9 cellular contexts compared by ENCODE assay signal in the genomic region with DNA sequence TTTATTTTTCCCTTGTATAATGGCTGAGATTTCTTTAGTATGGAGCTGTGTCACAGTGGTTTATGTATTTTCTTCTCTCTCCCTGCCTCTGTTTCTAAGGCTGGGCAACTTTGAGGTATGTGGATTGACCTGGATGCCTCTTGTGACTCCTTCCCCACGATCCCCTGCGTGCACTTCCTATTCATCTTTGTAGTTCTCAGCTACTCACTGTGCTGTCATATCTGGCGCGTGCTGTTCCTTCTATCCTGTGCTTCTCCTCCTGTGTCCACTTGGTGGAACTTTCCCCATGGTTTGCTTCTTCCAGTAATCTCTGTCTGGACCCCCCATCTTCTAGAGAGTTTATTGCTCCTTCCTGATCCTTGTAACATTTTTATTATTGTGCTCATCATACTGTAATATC.
DNase-seq lines count a peak whose midpoint lies in the region; ATAC-seq and TF ChIP-seq lines count a peak whose summit lies in the region.
"Had no signal": no experiment of that assay in that cellular context is flagged by ENCODE, and none has a peak within 500 bp of the region (broad histone marks: within the 10 kb centered on the region; RNA-seq: fewer than 3 reads in every experiment).

No MANE protein-coding gene starts in this region.

- WGBS in ovary, 3 donors, result 59 to 87% (median 66%) methylated on average over 4 of the region's 4 CpGs

- no peak for TF ChIP-seq POLR2A in ovary (IDR thresholded peaks at IDR 0.05)

- no peaks in the 10 kb centered on the region for H3K27me3 ChIP-seq in ovary

- ATAC-seq in naive thymus-derived CD8-positive, alpha-beta T cell, result no peak
- ATAC-seq in HG03135 (IDR thresholded peaks at IDR 0.05; ENCODE audit: unreplicated experiment), result no peak

- no peaks in the 10 kb centered on the region for H3K36me3 ChIP-seq in ovary

- no peaks in the 10 kb centered on the region for H3K36me3 Mint-ChIP-seq in endothelial cell (ENCODE audit: low read depth, unreplicated experiment)
- H3K36me3 Mint-ChIP-seq in naive thymus-derived CD8-positive, alpha-beta T cell, result peaks cover 0 to 2% (median 0%) of the 10 kb centered on the region in 3 donors

- no peak for TF ChIP-seq EP300 in ovary (IDR thresholded peaks at IDR 0.05)

- no peaks in the 10 kb centered on the region for H3K9me3 ChIP-seq in ovary

- H3K9me3 Mint-ChIP-seq in endothelial cell (ENCODE audit: unreplicated experiment), result no peaks in the 10 kb centered on the region
- no peaks in the 10 kb centered on the region for H3K9me3 Mint-ChIP-seq in naive thymus-derived CD8-positive, alpha-beta T cell

- peaks cover 14% of the 10 kb centered on the region for H3K4me1 ChIP-seq in ovary (ENCODE audit: insufficient read depth)

- H3K4me3 ChIP-seq in ovary, result no peak overlapping the region

- peak overlapping the region; percentile 76 for H3K27ac Mint-ChIP-seq in endothelial cell (ENCODE audit: unreplicated experiment)
- peak overlapping the region in 6 of 10 donors; percentile 0 to 70 (median 54) for H3K27ac Mint-ChIP-seq in naive thymus-derived CD8-positive, alpha-beta T cell

- H3K4me1 Mint-ChIP-seq in endothelial cell (ENCODE audit: unreplicated experiment), result peaks cover 85% of the 10 kb centered on the region
- peaks cover 50 to 99% (median 94%) of the 10 kb centered on the region in 4 donors for H3K4me1 Mint-ChIP-seq in naive thymus-derived CD8-positive, alpha-beta T cell

- no peak overlapping the region for H3K4me3 Mint-ChIP-seq in endothelial cell (ENCODE audit: unreplicated experiment)
- peak overlapping the region in 6 of 10 donors; percentile 8 to 33 (median 18) for H3K4me3 Mint-ChIP-seq in naive thymus-derived CD8-positive, alpha-beta T cell

- no peak overlapping the region for H3K27ac ChIP-seq in ovary

- TF ChIP-seq CTCF in endothelial cell (IDR thresholded peaks at IDR 0.05; ENCODE audit: unreplicated experiment), result no peak
- TF ChIP-seq CTCF in ovary (IDR thresholded peaks at IDR 0.05), result no peak

- intact Hi-C loops in ovary (cut with DNase I), result no loop called here

- DNase-seq in GM03348 (ENCODE audit: low spot score) (peak; percentile 31), NCI-H69 (lab: John Stamatoyannopoulos, UW) (peak; percentile 54), endothelial cell (ENCODE audit: low spot score) (no peak), ovary (no peak), NCI-H345 treated with DMSO at 0.1 percent for 48 hours (lab: John Stamatoyannopoulos, UW; ENCODE audit: unreplicated experiment) (no peak)
- DNase-seq in naive thymus-derived CD8-positive, alpha-beta T cell, result no peak
- DNase-seq: aorta, NCI-H2171 had no signal

- POLR2A ChIA-PET in naive thymus-derived CD8-positive, alpha-beta T cell (lab: Charles Lee), result interaction anchor here (0.5 to 0.6 kb wide), 2 partner anchors 364 to 491 kb away, joined by 4 to 5 read pairs; no protein-coding TSS in a partner anchor

- H3K27me3 Mint-ChIP-seq in endothelial cell (ENCODE audit: unreplicated experiment), result peaks cover 14% of the 10 kb centered on the region
- no peaks in the 10 kb centered on the region for H3K27me3 Mint-ChIP-seq in naive thymus-derived CD8-positive, alpha-beta T cell

Comparison
In these comparisons a context has a peak if more than half of its experiments do, and no peak if none do; other contexts are left out.
1. DNase-seq: peak in GM03348 (single experiment) and NCI-H69 (single experiment); none in endothelial cell (single experiment), naive thymus-derived CD8-positive, alpha-beta T cell (0 of 10), ovary (0 of 5) and NCI-H345 treated with DMSO at 0.1 percent for 48 hours (single experiment).